25 cellular contexts compared by ENCODE assay signal in the genomic region with DNA sequence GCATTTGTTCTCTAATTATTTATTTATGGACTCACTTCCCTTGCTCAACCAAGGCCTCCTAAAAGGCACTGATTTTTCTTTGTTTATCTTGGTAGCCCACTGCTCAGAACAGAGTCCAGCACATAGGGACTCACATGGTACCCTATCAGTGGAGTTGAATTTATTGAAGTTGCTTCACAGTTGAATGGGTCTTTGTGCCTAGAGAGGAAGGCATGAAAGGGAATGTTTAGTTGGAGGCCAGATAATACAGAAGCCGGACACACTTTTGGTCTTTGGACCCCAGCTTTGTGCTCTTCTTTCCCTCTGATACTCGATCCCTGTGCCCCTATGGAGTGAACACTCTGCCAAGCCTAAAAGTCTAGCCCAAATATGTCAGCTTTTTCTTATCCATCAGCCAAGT.
"Had no signal": no experiment of that assay in that cellular context is flagged by ENCODE, and none has a peak within 500 bp of the region (broad histone marks: within the 10 kb centered on the region; RNA-seq: fewer than 3 reads in every experiment).

No MANE protein-coding gene starts in this region.

- H3K27me3 ChIP-seq: dorsolateral prefrontal cortex, esophagus muscularis mucosa, foreskin keratinocyte, gastroesophageal sphincter, heart left ventricle, hepatocyte, left lung had no signal

- H3K4me1 ChIP-seq: esophagus muscularis mucosa, foreskin keratinocyte, gastroesophageal sphincter, heart left ventricle, left lung, lower lobe of right lung had no signal

- H3K9me3 ChIP-seq: esophagus muscularis mucosa, gastroesophageal sphincter, heart left ventricle, left lung, lower lobe of right lung, mucosa of descending colon had no signal

- H2AFZ ChIP-seq: hepatocyte had no signal

- H3K36me3 ChIP-seq: esophagus muscularis mucosa, gastroesophageal sphincter, heart left ventricle, left lung, lower lobe of right lung had no signal

- ATAC-seq: foreskin keratinocyte, gastroesophageal sphincter, heart left ventricle, left colon, left lung, left ventricle myocardium superior, lower lobe of right lung, mucosa of descending colon had no signal

- FAIRE-seq: colon, endothelial cell of umbilical vein, frontal cortex, kidney had no signal

- H3K4me3 ChIP-seq: coronary artery, dorsolateral prefrontal cortex, esophagus muscularis mucosa, gastroesophageal sphincter, heart left ventricle, hepatocyte, left lung, lower lobe of right lung, mucosa of descending colon had no signal

- H3K79me2 ChIP-seq: hepatocyte had no signal

- DNase-seq: dermis blood vessel endothelial cell; dorsolateral prefrontal cortex; effector CD4-positive, alpha-beta T cell; effector memory CD4-positive, alpha-beta T cell; foreskin keratinocyte; heart left ventricle; hypothalamus; immature natural killer cell; islet precursor cell; kidney; kidney glomerular epithelial cell; left colon; left lung; left ventricle myocardium superior; lower lobe of right lung; mesenchymal stem cell; mucosa of descending colon; naive B cell had no signal

- H3K4me2 ChIP-seq: hepatocyte had no signal

- H3K27ac ChIP-seq: coronary artery, dorsolateral prefrontal cortex, esophagus muscularis mucosa, foreskin keratinocyte, gastroesophageal sphincter, heart left ventricle, hepatocyte, left lung, lower lobe of right lung had no signal
